Comparison of ENCODE assay signal across 1 cellular context in the genomic region with DNA sequence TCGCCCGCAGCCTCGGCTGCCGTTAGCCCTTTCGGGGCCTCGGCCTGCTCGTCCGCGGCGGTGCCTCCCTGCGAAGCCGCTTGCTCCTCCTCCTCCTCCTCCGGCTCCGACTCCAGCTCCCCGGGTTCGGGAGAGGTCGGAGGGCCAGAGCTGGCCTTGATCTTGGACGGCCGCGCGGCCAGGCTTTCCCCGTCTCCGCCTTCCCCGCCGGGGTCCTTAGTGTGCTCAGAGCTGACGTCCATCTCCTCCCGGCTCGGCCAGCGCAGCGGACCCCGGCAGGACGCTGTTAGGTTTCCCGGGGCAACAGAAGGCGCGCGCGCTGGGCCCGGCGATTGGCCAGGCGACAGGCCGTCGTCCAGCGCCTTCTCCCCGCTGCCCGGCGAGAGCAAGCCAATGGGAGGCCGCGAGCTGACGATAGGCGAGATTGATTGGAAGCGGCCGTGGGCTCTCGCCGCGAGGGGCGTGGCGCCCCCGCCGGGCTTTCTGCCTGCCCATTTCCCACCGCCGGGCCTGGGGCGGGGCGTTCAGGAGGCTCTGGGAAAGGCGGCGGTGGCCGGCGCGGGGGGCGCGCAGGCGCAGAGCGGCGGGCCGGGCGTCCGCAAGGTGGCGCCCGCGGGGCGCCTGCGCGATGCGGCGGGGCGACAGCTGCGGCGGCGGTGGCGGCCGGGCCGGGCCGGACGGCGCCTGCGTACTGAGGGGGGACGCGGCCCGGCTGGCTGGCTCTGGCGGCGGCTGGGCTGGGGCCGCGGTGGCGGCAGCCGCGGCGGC.
TF ChIP-seq lines count a peak whose summit lies in the region.

TADA2B (plus strand) TSS at position 676 of the 768 bp plus-strand sequence. CDS start 208 bp downstream, outside the sequence.

TF ChIP-seq in HepG2, 621 proteins besides CTCF, POLR2A, EP300 and RAD21 (continued from another document and continues in another):
- TF ChIP-seq FOXA3 (CRISPR knock-in tag; IDR thresholded peaks at IDR 0.05) (no peak; the same call in 1 of the 2 replicates), ZSCAN22 (CRISPR knock-in tag; IDR thresholded peaks at IDR 0.05) (no peak), SP2 (CRISPR knock-in tag; IDR thresholded peaks at IDR 0.05) (peak; percentile 87), ZNF879 (CRISPR knock-in tag; IDR thresholded peaks at IDR 0.05) (no peak), ZNF232 (CRISPR knock-in tag; IDR thresholded peaks at IDR 0.05; ENCODE audit: borderline replicate concordance) (no peak), KDM2A (CRISPR knock-in tag; IDR thresholded peaks at IDR 0.05; ENCODE audit: borderline replicate concordance, low read depth) (peak; percentile 78; the same call in 1 of the 2 replicates), PREB (CRISPR knock-in tag; IDR thresholded peaks at IDR 0.05) (no peak), MTF1 (CRISPR knock-in tag; IDR thresholded peaks at IDR 0.05) (no peak), HMGA1 (CRISPR knock-in tag; conservative IDR thresholded peaks at IDR 0.05) (no peak), ZNF253 (CRISPR knock-in tag; IDR thresholded peaks at IDR 0.05; ENCODE audit: borderline replicate concordance) (no peak), ZNF230 (CRISPR knock-in tag; IDR thresholded peaks at IDR 0.05) (no peak), ZNF883 (CRISPR knock-in tag; IDR thresholded peaks at IDR 0.05; ENCODE audit: not compliant biosample characterization) (no peak), PTBP1 (IDR thresholded peaks at IDR 0.05; ENCODE audit: low read depth, low read length, poor library complexity, severe bottlenecking) (no peak), JUNB (CRISPR knock-in tag; IDR thresholded peaks at IDR 0.05; ENCODE audit: borderline replicate concordance) (no peak), ZFP37 (CRISPR knock-in tag; IDR thresholded peaks at IDR 0.05; ENCODE audit: borderline replicate concordance) (no peak), CREB3 (CRISPR knock-in tag; IDR thresholded peaks at IDR 0.05) (no peak), GRHL1 (CRISPR knock-in tag; conservative IDR thresholded peaks at IDR 0.05) (no peak), GATAD1 (CRISPR knock-in tag; IDR thresholded peaks at IDR 0.05) (peak; percentile 52; the same call in 1 of the 2 replicates), ZNF672 (CRISPR knock-in tag; IDR thresholded peaks at IDR 0.05) (no peak), ZSCAN9 (CRISPR knock-in tag; IDR thresholded peaks at IDR 0.05; ENCODE audit: borderline replicate concordance) (no peak), SMYD3 (CRISPR knock-in tag; IDR thresholded peaks at IDR 0.05) (no peak), TSC22D2 (CRISPR knock-in tag; IDR thresholded peaks at IDR 0.05; ENCODE audit: borderline replicate concordance) (no peak), PCBP1 (IDR thresholded peaks at IDR 0.05; ENCODE audit: borderline replicate concordance, low read depth, low read length) (no peak), ZMYM4 (CRISPR knock-in tag; IDR thresholded peaks at IDR 0.05) (peak; percentile 43; the same call in 1 of the 2 replicates), ARNTL (CRISPR knock-in tag; IDR thresholded peaks at IDR 0.05) (no peak), HNF4A (CRISPR knock-in tag; IDR thresholded peaks at IDR 0.05) (no peak), FOSL2 (CRISPR knock-in tag; IDR thresholded peaks at IDR 0.05) (peak; percentile 20; the same call in 1 of the 2 replicates), ELF3 (CRISPR knock-in tag; IDR thresholded peaks at IDR 0.05) (peak; percentile 20; the same call in 1 of the 2 replicates), ZNF547 (CRISPR knock-in tag; IDR thresholded peaks at IDR 0.05) (no peak), REPIN1 (CRISPR knock-in tag; IDR thresholded peaks at IDR 0.05; ENCODE audit: borderline replicate concordance, low read depth) (peak; percentile 58; the same call in 1 of the 2 replicates), PHF21A (CRISPR knock-in tag; IDR thresholded peaks at IDR 0.05) (peak; percentile 79), ZNF678 (CRISPR knock-in tag; IDR thresholded peaks at IDR 0.05) (no peak), MIER3 (CRISPR knock-in tag; IDR thresholded peaks at IDR 0.05; ENCODE audit: borderline replicate concordance) (no peak), MXD1 (CRISPR knock-in tag; IDR thresholded peaks at IDR 0.05) (no peak), ZNF75D (CRISPR knock-in tag; IDR thresholded peaks at IDR 0.05; ENCODE audit: borderline replicate concordance) (no peak), SRSF9 (IDR thresholded peaks at IDR 0.05; ENCODE audit: borderline replicate concordance, insufficient read depth, low read depth, low read length, poor library complexity, severe bottlenecking) (no peak), ZNF772 (CRISPR knock-in tag; IDR thresholded peaks at IDR 0.05) (0 out of 2 replicates have a peak, but pooled peaks have one; percentile 71), ZNF101 (CRISPR knock-in tag; IDR thresholded peaks at IDR 0.05; ENCODE audit: borderline replicate concordance, low read depth) (no peak), TFAP4 (IDR thresholded peaks at IDR 0.05; ENCODE audit: borderline replicate concordance, low read depth) (peak; percentile 50; the same call in 1 of the 2 replicates), HCFC1 (IDR thresholded peaks at IDR 0.05; ENCODE audit: low read depth, low read length) (no peak)
- TF ChIP-seq, protein P1, sequence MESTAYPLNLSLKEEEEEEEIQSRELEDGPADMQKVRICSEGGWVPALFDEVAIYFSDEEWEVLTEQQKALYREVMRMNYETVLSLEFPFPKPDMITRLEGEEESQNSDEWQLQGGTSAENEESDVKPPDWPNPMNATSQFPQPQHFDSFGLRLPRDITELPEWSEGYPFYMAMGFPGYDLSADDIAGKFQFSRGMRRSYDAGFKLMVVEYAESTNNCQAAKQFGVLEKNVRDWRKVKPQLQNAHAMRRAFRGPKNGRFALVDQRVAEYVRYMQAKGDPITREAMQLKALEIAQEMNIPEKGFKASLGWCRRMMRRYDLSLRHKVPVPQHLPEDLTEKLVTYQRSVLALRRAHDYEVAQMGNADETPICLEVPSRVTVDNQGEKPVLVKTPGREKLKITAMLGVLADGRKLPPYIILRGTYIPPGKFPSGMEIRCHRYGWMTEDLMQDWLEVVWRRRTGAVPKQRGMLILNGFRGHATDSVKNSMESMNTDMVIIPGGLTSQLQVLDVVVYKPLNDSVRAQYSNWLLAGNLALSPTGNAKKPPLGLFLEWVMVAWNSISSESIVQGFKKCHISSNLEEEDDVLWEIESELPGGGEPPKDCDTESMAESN (CRISPR knock-in tag; conservative IDR thresholded peaks at IDR 0.05), result no peak
- TF ChIP-seq, protein P2, sequence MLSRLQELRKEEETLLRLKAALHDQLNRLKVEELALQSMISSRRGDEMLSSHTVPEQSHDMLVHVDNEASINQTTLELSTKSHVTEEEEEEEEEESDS (CRISPR knock-in tag; IDR thresholded peaks at IDR 0.05; ENCODE audit: borderline replicate concordance), result no peak
- TF ChIP-seq, protein P3, sequence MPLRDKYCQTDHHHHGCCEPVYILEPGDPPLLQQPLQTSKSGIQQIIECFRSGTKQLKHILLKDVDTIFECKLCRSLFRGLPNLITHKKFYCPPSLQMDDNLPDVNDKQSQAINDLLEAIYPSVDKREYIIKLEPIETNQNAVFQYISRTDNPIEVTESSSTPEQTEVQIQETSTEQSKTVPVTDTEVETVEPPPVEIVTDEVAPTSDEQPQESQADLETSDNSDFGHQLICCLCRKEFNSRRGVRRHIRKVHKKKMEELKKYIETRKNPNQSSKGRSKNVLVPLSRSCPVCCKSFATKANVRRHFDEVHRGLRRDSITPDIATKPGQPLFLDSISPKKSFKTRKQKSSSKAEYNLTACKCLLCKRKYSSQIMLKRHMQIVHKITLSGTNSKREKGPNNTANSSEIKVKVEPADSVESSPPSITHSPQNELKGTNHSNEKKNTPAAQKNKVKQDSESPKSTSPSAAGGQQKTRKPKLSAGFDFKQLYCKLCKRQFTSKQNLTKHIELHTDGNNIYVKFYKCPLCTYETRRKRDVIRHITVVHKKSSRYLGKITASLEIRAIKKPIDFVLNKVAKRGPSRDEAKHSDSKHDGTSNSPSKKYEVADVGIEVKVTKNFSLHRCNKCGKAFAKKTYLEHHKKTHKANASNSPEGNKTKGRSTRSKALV (CRISPR knock-in tag; IDR thresholded peaks at IDR 0.05), result no peak
- TF ChIP-seq, protein P4, sequence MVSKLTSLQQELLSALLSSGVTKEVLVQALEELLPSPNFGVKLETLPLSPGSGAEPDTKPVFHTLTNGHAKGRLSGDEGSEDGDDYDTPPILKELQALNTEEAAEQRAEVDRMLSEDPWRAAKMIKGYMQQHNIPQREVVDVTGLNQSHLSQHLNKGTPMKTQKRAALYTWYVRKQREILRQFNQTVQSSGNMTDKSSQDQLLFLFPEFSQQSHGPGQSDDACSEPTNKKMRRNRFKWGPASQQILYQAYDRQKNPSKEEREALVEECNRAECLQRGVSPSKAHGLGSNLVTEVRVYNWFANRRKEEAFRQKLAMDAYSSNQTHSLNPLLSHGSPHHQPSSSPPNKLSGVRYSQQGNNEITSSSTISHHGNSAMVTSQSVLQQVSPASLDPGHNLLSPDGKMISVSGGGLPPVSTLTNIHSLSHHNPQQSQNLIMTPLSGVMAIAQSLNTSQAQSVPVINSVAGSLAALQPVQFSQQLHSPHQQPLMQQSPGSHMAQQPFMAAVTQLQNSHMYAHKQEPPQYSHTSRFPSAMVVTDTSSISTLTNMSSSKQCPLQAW (CRISPR knock-in tag; IDR thresholded peaks at IDR 0.05), result peak; percentile 58
- TF ChIP-seq, protein P5, sequence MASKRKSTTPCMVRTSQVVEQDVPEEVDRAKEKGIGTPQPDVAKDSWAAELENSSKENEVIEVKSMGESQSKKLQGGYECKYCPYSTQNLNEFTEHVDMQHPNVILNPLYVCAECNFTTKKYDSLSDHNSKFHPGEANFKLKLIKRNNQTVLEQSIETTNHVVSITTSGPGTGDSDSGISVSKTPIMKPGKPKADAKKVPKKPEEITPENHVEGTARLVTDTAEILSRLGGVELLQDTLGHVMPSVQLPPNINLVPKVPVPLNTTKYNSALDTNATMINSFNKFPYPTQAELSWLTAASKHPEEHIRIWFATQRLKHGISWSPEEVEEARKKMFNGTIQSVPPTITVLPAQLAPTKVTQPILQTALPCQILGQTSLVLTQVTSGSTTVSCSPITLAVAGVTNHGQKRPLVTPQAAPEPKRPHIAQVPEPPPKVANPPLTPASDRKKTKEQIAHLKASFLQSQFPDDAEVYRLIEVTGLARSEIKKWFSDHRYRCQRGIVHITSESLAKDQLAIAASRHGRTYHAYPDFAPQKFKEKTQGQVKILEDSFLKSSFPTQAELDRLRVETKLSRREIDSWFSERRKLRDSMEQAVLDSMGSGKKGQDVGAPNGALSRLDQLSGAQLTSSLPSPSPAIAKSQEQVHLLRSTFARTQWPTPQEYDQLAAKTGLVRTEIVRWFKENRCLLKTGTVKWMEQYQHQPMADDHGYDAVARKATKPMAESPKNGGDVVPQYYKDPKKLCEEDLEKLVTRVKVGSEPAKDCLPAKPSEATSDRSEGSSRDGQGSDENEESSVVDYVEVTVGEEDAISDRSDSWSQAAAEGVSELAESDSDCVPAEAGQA (IDR thresholded peaks at IDR 0.05; ENCODE audit: low read depth), result no peak
- TF ChIP-seq, protein P5 (CRISPR knock-in tag; IDR thresholded peaks at IDR 0.05; ENCODE audit: borderline replicate concordance), result no peak
